In genomic region chr4:5706486-5707290, GRCh38 we compare ENCODE assay signal across 1 cellular context.
TF ChIP-seq lines count a peak whose summit lies in the region.

No MANE protein-coding gene starts in this region.

TF ChIP-seq in IMR-90, 13 proteins besides CTCF, POLR2A, EP300 and RAD21:
- TF ChIP-seq CHD1 (IDR thresholded peaks at IDR 0.05; ENCODE audit: low read depth, low read length) (no peak), BHLHE40 (IDR thresholded peaks at IDR 0.05; ENCODE audit: low read depth, low read length) (no peak), NFE2L2 (IDR thresholded peaks at IDR 0.05; ENCODE audit: low read depth, low read length) (no peak), ELK1 (IDR thresholded peaks at IDR 0.05; ENCODE audit: borderline replicate concordance, low read depth, low read length) (no peak), MAFK (IDR thresholded peaks at IDR 0.05; ENCODE audit: low read depth, low read length) (no peak), RFX5 (IDR thresholded peaks at IDR 0.05; ENCODE audit: low read depth, low read length) (no peak), MXI1 (IDR thresholded peaks at IDR 0.05; ENCODE audit: borderline replicate concordance, low read depth, low read length) (no peak), RCOR1 (IDR thresholded peaks at IDR 0.05; ENCODE audit: insufficient replicate concordance, low read length) (no peak), USF2 (IDR thresholded peaks at IDR 0.05; ENCODE audit: low read depth, low read length) (no peak), FOS (IDR thresholded peaks at IDR 0.05; ENCODE audit: low read depth, low read length) (no peak), SMC3 (IDR thresholded peaks at IDR 0.05; ENCODE audit: low read depth, low read length) (no peak), MAZ (IDR thresholded peaks at IDR 0.05; ENCODE audit: borderline replicate concordance, low read depth, low read length) (no peak), CEBPB (IDR thresholded peaks at IDR 0.05; ENCODE audit: low read depth, low read length) (no peak)
